Comparison of ENCODE assay signal across 21 cellular contexts in genomic region chr4:56370377-56370776, GRCh38. TPM values are rescaled to one million over a fixed set of nuclear protein-coding genes. Genes with fewer than 3 reads are reported as not detected.
DNase-seq lines count a peak whose midpoint lies in the region; FAIRE-seq and TF ChIP-seq lines count a peak whose summit lies in the region.
"Had no signal": no experiment of that assay in that cellular context is flagged by ENCODE, and none has a peak within 500 bp of the region (broad histone marks: within the 10 kb centered on the region; RNA-seq: fewer than 3 reads in every experiment).

No MANE protein-coding gene starts in this region.

- H3K27me3 ChIP-seq in HAP-1 (ENCODE audit: low read depth) (no peaks in the 10 kb centered on the region), neural progenitor cell (no peaks in the 10 kb centered on the region)
- H3K27me3 ChIP-seq: BLaER1 treated with 17β-estradiol and CSF1 and Interleukin-3, amounts not matched to agents 10 nM and 100 nM had no signal

- TF ChIP-seq POLR2A in H54 (IDR thresholded peaks at IDR 0.05; ENCODE audit: low read depth, low read length): no peak

- no peaks in the 10 kb centered on the region for H3K4me1 ChIP-seq in HAP-1
- H3K4me1 ChIP-seq in neural progenitor cell: peaks cover 18% of the 10 kb centered on the region

- DNase-seq in Daoy (ENCODE audit: low read depth) (peak; percentile 7), HAP-1 (ENCODE audit: low spot score in 2 of 2) (peak; percentile 38 to 45), NCI-H82 treated with DMSO at 0.1 percent for 48 hours (lab: John Stamatoyannopoulos, UW; ENCODE audit: unreplicated experiment) (peak; percentile 67), neural progenitor cell (ENCODE audit: low spot score) (peak; percentile 11), DMS53 treated with DMSO at 0.1 percent for 48 hours (lab: John Stamatoyannopoulos, UW; ENCODE audit: unreplicated experiment) (no peak), NCI-H146 treated with DMSO at 0.1 percent for 48 hours (lab: John Stamatoyannopoulos, UW; ENCODE audit: unreplicated experiment) (no peak), H54 (ENCODE audit: insufficient read length, low spot score) (no peak)
- DNase-seq: CD4-positive, CD25-positive, alpha-beta regulatory T cell; CD8-positive, alpha-beta memory T cell; COR-L47; DMS 273 treated with DMSO at 0.1 percent for 48 hours; DMS53; GF-D8; GOT3; H9; HFFc6; IMR-90 had no signal

- in situ Hi-C loops in HAP-1 (cut with MboI; ENCODE audit: low sequenced_read_pairs): no loop called here

- H3F3A ChIP-seq in neural progenitor cell (ENCODE audit: low read depth): peaks cover 12% of the 10 kb centered on the region

- H3K36me3 ChIP-seq in HAP-1 (replicated peaks) (peaks cover 7% of the 10 kb centered on the region), neural progenitor cell (peaks cover 10% of the 10 kb centered on the region)

- H2AFZ ChIP-seq in neural progenitor cell (replicated peaks): no peak overlapping the region

- FAIRE-seq in H54 (lab: Jason Lieb, UNC): no peak
- FAIRE-seq: HTR-8/SVneo, K562 had no signal

- H3K4me1 Mint-ChIP-seq in neural progenitor cell: peaks cover 10% of the 10 kb centered on the region
- H3K4me1 Mint-ChIP-seq: B cell, H9 had no signal

- H3K9me3 Mint-ChIP-seq in neural progenitor cell: peaks cover 6% of the 10 kb centered on the region
- H3K9me3 Mint-ChIP-seq: HFFc6 had no signal

- H3K79me2 ChIP-seq in neural progenitor cell (ENCODE audit: low read depth): no peaks in the 10 kb centered on the region

- H4K20me1 ChIP-seq in neural progenitor cell (ENCODE audit: low read depth): peaks cover 4% of the 10 kb centered on the region
- H4K20me1 ChIP-seq: BLaER1 treated with 17β-estradiol and CSF1 and Interleukin-3, amounts not matched to agents 10 nM and 100 nM had no signal

- no peak overlapping the region for H3K4me3 ChIP-seq in HAP-1
- no peak overlapping the region for H3K4me3 ChIP-seq in neural progenitor cell
- H3K4me3 ChIP-seq: BLaER1 treated with 17β-estradiol and CSF1 and Interleukin-3, amounts not matched to agents 10 nM and 100 nM; K562 had no signal

- H3K9me3 ChIP-seq in HAP-1 (no peaks in the 10 kb centered on the region), neural progenitor cell (ENCODE audit: low read depth) (no peaks in the 10 kb centered on the region)
- H3K9me3 ChIP-seq: BLaER1 treated with 17β-estradiol and CSF1 and Interleukin-3, amounts not matched to agents 10 nM and 100 nM had no signal

- no peak overlapping the region for H3K4me3 Mint-ChIP-seq in neural progenitor cell
- H3K4me3 Mint-ChIP-seq: B cell; CD4-positive, CD25-positive, alpha-beta regulatory T cell; CD8-positive, alpha-beta memory T cell; H9; HFFc6 had no signal

- H3K9ac ChIP-seq in neural progenitor cell: no peak overlapping the region
- H3K9ac ChIP-seq: BLaER1 treated with 17β-estradiol and CSF1 and Interleukin-3, amounts not matched to agents 10 nM and 100 nM had no signal

- H3K27me3 Mint-ChIP-seq in neural progenitor cell (ENCODE audit: insufficient read depth, low read depth): no peaks in the 10 kb centered on the region
- H3K27me3 Mint-ChIP-seq: B cell; CD4-positive, CD25-positive, alpha-beta regulatory T cell; CD8-positive, alpha-beta memory T cell had no signal

- H3K27ac Mint-ChIP-seq in neural progenitor cell: no peak overlapping the region
- H3K27ac Mint-ChIP-seq: B cell; CD4-positive, CD25-positive, alpha-beta regulatory T cell; CD8-positive, alpha-beta memory T cell; H9; HFFc6 had no signal

- H3K4me2 ChIP-seq in neural progenitor cell: no peak overlapping the region
- H3K4me2 ChIP-seq: BLaER1 treated with 17β-estradiol and CSF1 and Interleukin-3, amounts not matched to agents 10 nM and 100 nM had no signal

- TF ChIP-seq CTCF in neural progenitor cell (IDR thresholded peaks at IDR 0.05): no peak

- peaks cover 17% of the 10 kb centered on the region for H3K36me3 Mint-ChIP-seq in neural progenitor cell

- H3K27ac ChIP-seq in neural progenitor cell: no peak overlapping the region
- H3K27ac ChIP-seq: BLaER1 treated with 17β-estradiol and CSF1 and Interleukin-3, amounts not matched to agents 10 nM and 100 nM had no signal

RNA-seq across cellular contexts. Expression of gene AASDH, which starts 16.9 kb away (rescaled TPM):
- 3.8 and 5.9 TPM in 2 replicates for total RNA-seq in Daoy (2014; rRNA removed; shearing (Covaris generic))
- 21.9 and 33.1 TPM in 2 replicates for total RNA-seq in neural progenitor cell (ENCODE audit: low replicate concordance)

Comparison
In these comparisons a context has a peak if more than half of its experiments do, and no peak if none do; other contexts are left out.
1. DNase-seq: peak in Daoy (single experiment), HAP-1 (2 of 2), NCI-H82 treated with DMSO at 0.1 percent for 48 hours (single experiment) and neural progenitor cell (single experiment); none in DMS53 treated with DMSO at 0.1 percent for 48 hours (single experiment), NCI-H146 treated with DMSO at 0.1 percent for 48 hours (single experiment) and H54 (single experiment).